10 cellular contexts compared by ENCODE assay signal in the genomic region with DNA sequence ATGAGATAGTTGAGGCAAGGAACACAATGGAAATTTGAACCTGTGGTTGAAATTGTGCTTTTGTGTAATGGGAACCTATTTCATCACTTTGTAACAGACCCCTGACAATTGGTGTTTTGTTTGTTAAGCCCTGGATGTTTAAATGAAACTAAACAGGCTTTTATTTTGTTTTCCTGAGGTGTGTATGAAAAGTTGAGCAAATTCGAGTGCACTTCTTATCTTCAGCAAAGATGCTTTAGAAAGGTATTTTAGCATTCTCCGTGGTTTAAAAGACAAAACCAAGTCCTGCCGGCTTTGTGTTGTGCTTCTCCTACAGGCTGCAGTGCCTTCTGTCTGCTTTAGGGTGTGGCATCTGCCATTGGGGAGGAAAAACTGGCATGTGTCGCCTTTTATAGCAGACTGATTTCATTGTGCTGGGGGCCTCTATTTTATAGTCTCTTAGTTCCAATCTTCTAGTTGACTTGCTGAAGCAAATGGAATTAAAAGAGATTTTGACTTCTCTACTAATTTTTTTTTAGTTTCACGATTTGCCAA. TPM values are rescaled to one million over a fixed set of nuclear protein-coding genes. Genes with fewer than 3 reads are reported as not detected.
A peak's percentile ranks its signal among the peaks of the same experiment; 100 is the strongest.
DNase-seq lines count a peak whose midpoint lies in the region; ATAC-seq and TF ChIP-seq lines count a peak whose summit lies in the region.
"Had no signal": no experiment of that assay in that cellular context is flagged by ENCODE, and none has a peak within 500 bp of the region (broad histone marks: within the 10 kb centered on the region; RNA-seq: fewer than 3 reads in every experiment).

No MANE protein-coding gene starts in this region.

- H3K9ac ChIP-seq in OCI-LY3 (ENCODE audit: low read length) (no peak overlapping the region), fibroblast of lung (ENCODE audit: insufficient read depth, low read length) (no peak overlapping the region), stomach smooth muscle (ENCODE audit: low read length in 2 of 2) (no peak overlapping the region)

- no peak overlapping the region for H3K27ac ChIP-seq in OCI-LY3 (ENCODE audit: low read length)
- H3K27ac ChIP-seq in fibroblast of lung (ENCODE audit: insufficient read depth, low read length) = no peak overlapping the region
- H3K27ac ChIP-seq in stomach smooth muscle (ENCODE audit: low read length) = peak overlapping the region; percentile 0

- TF ChIP-seq CTCF in OCI-LY3 (IDR thresholded peaks at IDR 0.05; ENCODE audit: low read depth, low read length) = no peak
- TF ChIP-seq CTCF in fibroblast of lung (conservative IDR thresholded peaks at IDR 0.05 in 1 of 2, IDR thresholded peaks at IDR 0.05 in 1 of 2; ENCODE audit: low read depth in 1 of 2, low read length in 2 of 2) = peak in 1 of 2 donors; percentile 8

- no peaks in the 10 kb centered on the region for H3K36me3 Mint-ChIP-seq in naive thymus-derived CD8-positive, alpha-beta T cell
- peaks cover 2% of the 10 kb centered on the region for H3K36me3 Mint-ChIP-seq in activated CD8-positive, alpha-beta memory T cell treated with anti-CD3 and anti-CD28 coated beads, Interleukin-2, amount 10 ng/mL, durations not matched to agents 7 days and 5 days
- H3K36me3 Mint-ChIP-seq: IgD-negative memory B cell had no signal

- no peaks in the 10 kb centered on the region for H4K20me1 ChIP-seq in OCI-LY3 (ENCODE audit: insufficient read depth, low read length)
- no peaks in the 10 kb centered on the region for H4K20me1 ChIP-seq in fibroblast of lung (ENCODE audit: control insufficient read depth, extremely low read depth, insufficient read depth, low read length)

- H2AFZ ChIP-seq in OCI-LY3 (ENCODE audit: low read depth, low read length) (no peak overlapping the region), fibroblast of lung (ENCODE audit: low read length) (no peak overlapping the region)

- CTCF ChIA-PET in activated CD8-positive, alpha-beta memory T cell treated with anti-CD3 and anti-CD28 coated beads, Interleukin-2, amount 10 ng/mL, durations not matched to agents 7 days and 5 days (lab: Charles Lee) = no interaction called here

- POLR2A ChIA-PET in naive thymus-derived CD8-positive, alpha-beta T cell (lab: Charles Lee) = interaction anchor here (0.6 kb wide), 1 partner anchor 163 kb away, joined by 3 read pairs; no protein-coding TSS in a partner anchor

- no peaks in the 10 kb centered on the region for H3K27me3 Mint-ChIP-seq in naive thymus-derived CD8-positive, alpha-beta T cell
- no peaks in the 10 kb centered on the region for H3K27me3 Mint-ChIP-seq in activated CD8-positive, alpha-beta memory T cell treated with anti-CD3 and anti-CD28 coated beads, Interleukin-2, amount 10 ng/mL, durations not matched to agents 7 days and 5 days
- H3K27me3 Mint-ChIP-seq: IgD-negative memory B cell had no signal

- H3K36me3 ChIP-seq in OCI-LY3 (replicated peaks; ENCODE audit: low read depth, low read length) = no peaks in the 10 kb centered on the region
- no peaks in the 10 kb centered on the region for H3K36me3 ChIP-seq in fibroblast of lung (ENCODE audit: control insufficient read depth, insufficient read depth, low read length)
- H3K36me3 ChIP-seq in stomach smooth muscle (ENCODE audit: control insufficient read depth in 2 of 2, insufficient read depth in 2 of 2, low read length in 2 of 2) = no peaks in the 10 kb centered on the region

- H3K9me3 Mint-ChIP-seq in naive thymus-derived CD8-positive, alpha-beta T cell = no peaks in the 10 kb centered on the region
- H3K9me3 Mint-ChIP-seq in activated CD8-positive, alpha-beta memory T cell treated with anti-CD3 and anti-CD28 coated beads, Interleukin-2, amount 10 ng/mL, durations not matched to agents 7 days and 5 days (ENCODE audit: low read depth) = no peaks in the 10 kb centered on the region

- H3K27ac Mint-ChIP-seq in naive thymus-derived CD8-positive, alpha-beta T cell = peak overlapping the region in 4 of 10 donors; percentile 4 to 87 (median 70)
- H3K27ac Mint-ChIP-seq in activated CD8-positive, alpha-beta memory T cell treated with anti-CD3 and anti-CD28 coated beads, Interleukin-2, amount 10 ng/mL, durations not matched to agents 7 days and 5 days = no peak overlapping the region

- no peak for ATAC-seq in naive thymus-derived CD8-positive, alpha-beta T cell
- no peak for ATAC-seq in activated CD8-positive, alpha-beta memory T cell treated with anti-CD3 and anti-CD28 coated beads, Interleukin-2, amount 10 ng/mL, durations not matched to agents 7 days and 5 days

- peak overlapping the region in 5 of 10 donors; percentile 15 to 57 (median 33) for H3K4me3 Mint-ChIP-seq in naive thymus-derived CD8-positive, alpha-beta T cell
- no peak overlapping the region for H3K4me3 Mint-ChIP-seq in activated CD8-positive, alpha-beta memory T cell treated with anti-CD3 and anti-CD28 coated beads, Interleukin-2, amount 10 ng/mL, durations not matched to agents 7 days and 5 days

- H3K27me3 ChIP-seq in OCI-LY3 (ENCODE audit: low read depth, low read length) = peaks cover 12% of the 10 kb centered on the region
- H3K27me3 ChIP-seq in fibroblast of lung (ENCODE audit: control insufficient read depth, insufficient read depth, low read length) = no peaks in the 10 kb centered on the region
- no peaks in the 10 kb centered on the region for H3K27me3 ChIP-seq in stomach smooth muscle (ENCODE audit: control insufficient read depth in 1 of 2, insufficient read depth in 2 of 2, low read length in 2 of 2)

- H3K9me3 ChIP-seq in OCI-LY3 (ENCODE audit: insufficient read depth, low read length) (no peaks in the 10 kb centered on the region), fibroblast of lung (ENCODE audit: control insufficient read depth, insufficient read depth, low read depth, low read length) (no peaks in the 10 kb centered on the region), stomach smooth muscle (ENCODE audit: control insufficient read depth in 2 of 2, low read length in 2 of 2) (no peaks in the 10 kb centered on the region)

- H3K4me2 ChIP-seq in OCI-LY3 (ENCODE audit: low read length) = peak overlapping the region; percentile 71
- peak overlapping the region; percentile 48 for H3K4me2 ChIP-seq in fibroblast of lung (ENCODE audit: extremely low read depth, insufficient read depth, low read length)

- peaks cover 13 to 25% (median 19%) of the 10 kb centered on the region in 4 donors for H3K4me1 Mint-ChIP-seq in naive thymus-derived CD8-positive, alpha-beta T cell
- H3K4me1 Mint-ChIP-seq in activated CD8-positive, alpha-beta memory T cell treated with anti-CD3 and anti-CD28 coated beads, Interleukin-2, amount 10 ng/mL, durations not matched to agents 7 days and 5 days = peaks cover 18% of the 10 kb centered on the region

- H3K4me3 ChIP-seq in OCI-LY3 (ENCODE audit: low read length) (peak overlapping the region; percentile 56), fibroblast of lung (replicated peaks in 1 of 4; ENCODE audit: control extremely low read depth in 1 of 4, insufficient read depth in 1 of 4, low read depth in 3 of 4, low read length in 4 of 4) (no peak overlapping the region), stomach smooth muscle (ENCODE audit: low read length in 2 of 2) (no peak overlapping the region)
- H3K4me3 ChIP-seq: skin epidermis had no signal

- DNase-seq in NCI-H510A treated with DMSO at 0.1 percent for 48 hours (lab: John Stamatoyannopoulos, UW) (peak; percentile 14), NCI-H510A (lab: John Stamatoyannopoulos, UW) (no peak), fibroblast of lung (ENCODE audit: low read depth in 2 of 2) (no peak), SK-N-DZ (ENCODE audit: low spot score) (no peak)
- no peak for DNase-seq in naive thymus-derived CD8-positive, alpha-beta T cell
- DNase-seq in activated CD8-positive, alpha-beta memory T cell treated with anti-CD3 and anti-CD28 coated beads, Interleukin-2, amount 10 ng/mL, durations not matched to agents 7 days and 5 days = no peak

- H3K79me2 ChIP-seq in OCI-LY3 (ENCODE audit: low read length) = peaks cover 25% of the 10 kb centered on the region
- peaks cover 19% of the 10 kb centered on the region for H3K79me2 ChIP-seq in fibroblast of lung (ENCODE audit: control insufficient read depth, insufficient read depth, low read length)

- H3K4me1 ChIP-seq in OCI-LY3 (ENCODE audit: low read length) = peaks cover 29% of the 10 kb centered on the region
- H3K4me1 ChIP-seq in fibroblast of lung (ENCODE audit: control insufficient read depth, extremely low read depth, insufficient read depth, low read length) = peaks cover 3% of the 10 kb centered on the region
- H3K4me1 ChIP-seq in stomach smooth muscle (ENCODE audit: control insufficient read depth, insufficient read depth, low read length) = peaks cover 6% of the 10 kb centered on the region

RNA-seq across cellular contexts. Expression of a gene that starts 2.2 kb away (rescaled TPM):
- 29.3 and 41.9 TPM in 2 replicates for total RNA-seq in fibroblast of lung
- polyA plus RNA-seq in fibroblast of lung = 15.4 and 18.6 TPM in 2 replicates
- polyA plus RNA-seq in fibroblast of lung (2012) = 19.9 and 21.1 TPM in 2 replicates
- 115 and 117 TPM in 2 replicates for polyA minus RNA-seq in fibroblast of lung (ENCODE audit: low replicate concordance)
- 100 to 1,000 TPM; 119 to 122 TPM for total RNA-seq in naive thymus-derived CD8-positive, alpha-beta T cell
- polyA plus RNA-seq in naive thymus-derived CD8-positive, alpha-beta T cell = 10 to 100 TPM in 2 of 3 donors, 1 to 10 TPM in 1; 9.0 to 18.6 (median 11.2) TPM
- polyA plus RNA-seq in SK-N-DZ (2014; cell fraction: cytosol; rRNA removed) = 20.0 and 22.4 TPM in 2 replicates
- polyA plus RNA-seq in SK-N-DZ (2014; cell fraction: nucleus; rRNA removed) = 19.8 and 26.1 TPM in 2 replicates
- 10 to 100 TPM; 59.5 to 81.5 TPM for total RNA-seq in activated CD8-positive, alpha-beta memory T cell treated with anti-CD3 and anti-CD28 coated beads, Interleukin-2, amount 10 ng/mL, durations not matched to agents 7 days and 5 days
